ENCODE assay signal across 12 cellular contexts in genomic region chr2:97095661-97096060, GRCh38.
DNase-seq lines count a peak whose midpoint lies in the region; ATAC-seq and TF ChIP-seq lines count a peak whose summit lies in the region.
"Had no signal": no experiment of that assay in that cellular context is flagged by ENCODE, and none has a peak within 500 bp of the region (broad histone marks: within the 10 kb centered on the region; RNA-seq: fewer than 3 reads in every experiment).

No MANE protein-coding gene starts in this region.

- no peak overlapping the region for H3K9ac ChIP-seq in iPS-18a (ENCODE audit: low read length)

- H3K27ac ChIP-seq in WERI-Rb-1 (no peak overlapping the region), iPS-18a (ENCODE audit: low read length) (no peak overlapping the region), caudate nucleus (ENCODE audit: low read depth, low read length) (no peak overlapping the region)
- no peak overlapping the region for H3K27ac ChIP-seq in effector memory CD4-positive, alpha-beta T cell (ENCODE audit: insufficient read depth, low read length, poor library complexity, severe bottlenecking)
- H3K27ac ChIP-seq: epithelial cell of prostate had no signal

- peaks cover 10% of the 10 kb centered on the region for H3K4me1 Mint-ChIP-seq in T-helper 1 cell treated with Interleukin-12 subunit alpha and Interleukin-12 subunit beta and Interleukin-4 antibody, amounts not matched to agents 30 μg/mL and 1 μg/mL, for 36 hours (ENCODE audit: low read depth)
- H3K4me1 Mint-ChIP-seq in stimulated activated memory B cell treated with anti-CD40 and anti-IgM and Interleukin-4, amounts not matched to agents 10 μg/mL and 1 μg/mL and 100 μg/mL, for 72 hours = peaks cover 12% of the 10 kb centered on the region

- no peak for TF ChIP-seq CTCF in WERI-Rb-1 (IDR thresholded peaks at IDR 0.05; ENCODE audit: low read depth, low read length)

- H3K4me3 ChIP-seq in WERI-Rb-1 (ENCODE audit: low read depth, low read length) = peak overlapping the region; percentile 36
- H3K4me3 ChIP-seq in iPS-18a (ENCODE audit: low read length) = peak overlapping the region; percentile 41
- no peak overlapping the region for H3K4me3 ChIP-seq in effector memory CD4-positive, alpha-beta T cell (ENCODE audit: insufficient read depth, low read depth, low read length, poor library complexity, severe bottlenecking)

- H3K36me3 ChIP-seq in WERI-Rb-1 (no peaks in the 10 kb centered on the region), iPS-18a (ENCODE audit: control insufficient read depth, low read depth, low read length) (no peaks in the 10 kb centered on the region)
- no peaks in the 10 kb centered on the region for H3K36me3 ChIP-seq in effector memory CD4-positive, alpha-beta T cell (ENCODE audit: control insufficient read depth, insufficient read depth, low read length)

- H3K4me1 ChIP-seq in iPS-18a (ENCODE audit: control insufficient read depth, low read depth, low read length) = no peaks in the 10 kb centered on the region
- H3K4me1 ChIP-seq in effector memory CD4-positive, alpha-beta T cell (ENCODE audit: control insufficient read depth, insufficient read depth, low read length, poor library complexity, severe bottlenecking) = peaks cover 6% of the 10 kb centered on the region

- peak overlapping the region; percentile 72 for H3K27ac Mint-ChIP-seq in T-helper 1 cell treated with Interleukin-12 subunit alpha and Interleukin-12 subunit beta and Interleukin-4 antibody, amounts not matched to agents 30 μg/mL and 1 μg/mL, for 36 hours
- peak overlapping the region; percentile 72 for H3K27ac Mint-ChIP-seq in stimulated activated memory B cell treated with anti-CD40 and anti-IgM and Interleukin-4, amounts not matched to agents 10 μg/mL and 1 μg/mL and 100 μg/mL, for 72 hours

- H3K36me3 Mint-ChIP-seq in T-helper 1 cell treated with Interleukin-12 subunit alpha and Interleukin-12 subunit beta and Interleukin-4 antibody, amounts not matched to agents 30 μg/mL and 1 μg/mL, for 36 hours (ENCODE audit: low read depth) = no peaks in the 10 kb centered on the region
- peaks cover 5% of the 10 kb centered on the region for H3K36me3 Mint-ChIP-seq in stimulated activated memory B cell treated with anti-CD40 and anti-IgM and Interleukin-4, amounts not matched to agents 10 μg/mL and 1 μg/mL and 100 μg/mL, for 72 hours

- H3K27me3 ChIP-seq in WERI-Rb-1 (ENCODE audit: insufficient read depth, low read depth, severe bottlenecking) = no peaks in the 10 kb centered on the region
- peaks cover 7% of the 10 kb centered on the region for H3K27me3 ChIP-seq in iPS-18a (ENCODE audit: control insufficient read depth, insufficient read depth, low read length)
- H3K27me3 ChIP-seq in effector memory CD4-positive, alpha-beta T cell (replicated peaks; ENCODE audit: control insufficient read depth, insufficient read depth, low read length, poor library complexity, severe bottlenecking) = no peaks in the 10 kb centered on the region

- H3K4me3 Mint-ChIP-seq in T-helper 1 cell treated with Interleukin-12 subunit alpha and Interleukin-12 subunit beta and Interleukin-4 antibody, amounts not matched to agents 30 μg/mL and 1 μg/mL, for 36 hours = peak overlapping the region; percentile 64
- H3K4me3 Mint-ChIP-seq in stimulated activated memory B cell treated with anti-CD40 and anti-IgM and Interleukin-4, amounts not matched to agents 10 μg/mL and 1 μg/mL and 100 μg/mL, for 72 hours = peak overlapping the region; percentile 76

- no peaks in the 10 kb centered on the region for H3K9me3 Mint-ChIP-seq in T-helper 1 cell treated with Interleukin-12 subunit alpha and Interleukin-12 subunit beta and Interleukin-4 antibody, amounts not matched to agents 30 μg/mL and 1 μg/mL, for 36 hours
- H3K9me3 Mint-ChIP-seq in stimulated activated memory B cell treated with anti-CD40 and anti-IgM and Interleukin-4, amounts not matched to agents 10 μg/mL and 1 μg/mL and 100 μg/mL, for 72 hours = peaks cover 2% of the 10 kb centered on the region

- H3K9me3 ChIP-seq in WERI-Rb-1 (ENCODE audit: severe bottlenecking) (no peaks in the 10 kb centered on the region), iPS-18a (ENCODE audit: control insufficient read depth, low read depth, low read length) (no peaks in the 10 kb centered on the region)
- no peaks in the 10 kb centered on the region for H3K9me3 ChIP-seq in effector memory CD4-positive, alpha-beta T cell (ENCODE audit: control insufficient read depth, low read length)

- ATAC-seq in stimulated activated memory B cell treated with anti-CD40 and anti-IgM and Interleukin-4, amounts not matched to agents 10 μg/mL and 1 μg/mL and 100 μg/mL, for 72 hours = no peak
- no peak for ATAC-seq in HG03354 (IDR thresholded peaks at IDR 0.05; ENCODE audit: poor library complexity, severe bottlenecking, unreplicated experiment)

- H3K27me3 Mint-ChIP-seq in T-helper 1 cell treated with Interleukin-12 subunit alpha and Interleukin-12 subunit beta and Interleukin-4 antibody, amounts not matched to agents 30 μg/mL and 1 μg/mL, for 36 hours (ENCODE audit: low read depth) = peaks cover 19% of the 10 kb centered on the region
- H3K27me3 Mint-ChIP-seq in stimulated activated memory B cell treated with anti-CD40 and anti-IgM and Interleukin-4, amounts not matched to agents 10 μg/mL and 1 μg/mL and 100 μg/mL, for 72 hours = peaks cover 13% of the 10 kb centered on the region

- DNase-seq in T-helper 1 cell (no peak), WERI-Rb-1 (no peak), caudate nucleus (lab: John Stamatoyannopoulos, UW) (no peak)
- no peak for DNase-seq in effector memory CD4-positive, alpha-beta T cell
- DNase-seq: GF-D8, NCI-H774, T1000 had no signal
